In the genomic region with DNA sequence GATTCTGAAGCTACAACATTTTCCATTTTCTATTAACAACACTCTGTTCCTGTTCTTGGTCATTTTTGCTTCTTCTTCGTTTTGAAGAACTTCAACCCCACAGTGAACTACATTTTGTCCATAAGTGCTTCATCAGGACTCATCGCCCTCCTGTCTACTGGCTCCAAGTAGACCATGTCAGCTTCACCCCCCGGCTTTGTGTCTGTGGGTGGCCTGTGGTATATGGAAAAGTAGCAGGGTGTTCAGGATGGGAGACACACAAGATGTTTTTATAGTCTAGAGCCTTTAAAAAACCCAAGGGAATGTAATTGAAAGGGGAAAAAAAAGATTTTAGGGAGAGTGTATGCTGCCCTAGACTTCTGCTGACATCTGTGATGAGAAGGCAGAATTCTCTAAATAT, we compare ENCODE assay signal across 1 cellular context.
TF ChIP-seq lines count a peak whose summit lies in the region.

No MANE protein-coding gene starts in this region.

TF ChIP-seq in HCT116, 20 proteins besides CTCF, POLR2A, EP300 and RAD21:
- TF ChIP-seq SIN3A (IDR thresholded peaks at IDR 0.05; ENCODE audit: low read depth) (no peak), TCF7L2 (IDR thresholded peaks at IDR 0.05; ENCODE audit: borderline replicate concordance, extremely low read depth, insufficient read depth, insufficient read length) (no peak), YY1 (IDR thresholded peaks at IDR 0.05; ENCODE audit: extremely low read depth, insufficient replicate concordance, low read depth, low read length) (no peak)
- TF ChIP-seq, protein P1, sequence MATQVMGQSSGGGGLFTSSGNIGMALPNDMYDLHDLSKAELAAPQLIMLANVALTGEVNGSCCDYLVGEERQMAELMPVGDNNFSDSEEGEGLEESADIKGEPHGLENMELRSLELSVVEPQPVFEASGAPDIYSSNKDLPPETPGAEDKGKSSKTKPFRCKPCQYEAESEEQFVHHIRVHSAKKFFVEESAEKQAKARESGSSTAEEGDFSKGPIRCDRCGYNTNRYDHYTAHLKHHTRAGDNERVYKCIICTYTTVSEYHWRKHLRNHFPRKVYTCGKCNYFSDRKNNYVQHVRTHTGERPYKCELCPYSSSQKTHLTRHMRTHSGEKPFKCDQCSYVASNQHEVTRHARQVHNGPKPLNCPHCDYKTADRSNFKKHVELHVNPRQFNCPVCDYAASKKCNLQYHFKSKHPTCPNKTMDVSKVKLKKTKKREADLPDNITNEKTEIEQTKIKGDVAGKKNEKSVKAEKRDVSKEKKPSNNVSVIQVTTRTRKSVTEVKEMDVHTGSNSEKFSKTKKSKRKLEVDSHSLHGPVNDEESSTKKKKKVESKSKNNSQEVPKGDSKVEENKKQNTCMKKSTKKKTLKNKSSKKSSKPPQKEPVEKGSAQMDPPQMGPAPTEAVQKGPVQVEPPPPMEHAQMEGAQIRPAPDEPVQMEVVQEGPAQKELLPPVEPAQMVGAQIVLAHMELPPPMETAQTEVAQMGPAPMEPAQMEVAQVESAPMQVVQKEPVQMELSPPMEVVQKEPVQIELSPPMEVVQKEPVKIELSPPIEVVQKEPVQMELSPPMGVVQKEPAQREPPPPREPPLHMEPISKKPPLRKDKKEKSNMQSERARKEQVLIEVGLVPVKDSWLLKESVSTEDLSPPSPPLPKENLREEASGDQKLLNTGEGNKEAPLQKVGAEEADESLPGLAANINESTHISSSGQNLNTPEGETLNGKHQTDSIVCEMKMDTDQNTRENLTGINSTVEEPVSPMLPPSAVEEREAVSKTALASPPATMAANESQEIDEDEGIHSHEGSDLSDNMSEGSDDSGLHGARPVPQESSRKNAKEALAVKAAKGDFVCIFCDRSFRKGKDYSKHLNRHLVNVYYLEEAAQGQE (IDR thresholded peaks at IDR 0.05; ENCODE audit: low read depth), result no peak
TF ChIP-seq in HCT116: peak in this region for 0.
